Comparison of ENCODE assay signal across 9 cellular contexts in the genomic region with DNA sequence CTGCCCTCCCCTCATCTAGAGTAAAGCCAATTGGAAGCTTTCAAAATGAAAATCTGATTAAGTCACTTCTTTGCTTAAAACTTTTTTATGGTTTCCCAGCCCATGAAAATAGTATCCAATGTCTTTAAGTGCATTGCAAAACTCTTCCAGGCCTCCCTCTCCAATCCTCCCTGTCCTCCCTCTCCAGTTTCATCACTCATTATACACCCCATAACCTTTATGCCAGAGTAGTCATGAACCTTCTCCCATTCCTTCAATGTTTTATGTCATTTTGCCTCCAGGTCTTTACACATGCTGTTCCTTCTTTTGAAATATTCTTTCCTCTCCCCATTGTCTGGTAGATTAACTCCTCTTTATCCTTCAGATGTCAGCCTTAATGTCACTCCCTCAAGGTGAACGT.
"Had no signal": no experiment of that assay in that cellular context is flagged by ENCODE, and none has a peak within 500 bp of the region (broad histone marks: within the 10 kb centered on the region; RNA-seq: fewer than 3 reads in every experiment).

No MANE protein-coding gene starts in this region.

- H3K27ac ChIP-seq: GM23248 had no signal

- H3K36me3 ChIP-seq: HAP-1 had no signal

- H3K9ac ChIP-seq: GM23248 had no signal

- ATAC-seq: GM23338, HCT116 had no signal

- H3K9me3 ChIP-seq: HAP-1 had no signal

- DNase-seq: GM23248, GOT3, H7, H9, HCEC 1CT, HFFc6 had no signal

- H3K4me3 ChIP-seq: GM23248, GM23338, HAP-1 had no signal

- H3K4me1 ChIP-seq: HAP-1 had no signal
